ENCODE assay signal across 28 cellular contexts in the genomic region with DNA sequence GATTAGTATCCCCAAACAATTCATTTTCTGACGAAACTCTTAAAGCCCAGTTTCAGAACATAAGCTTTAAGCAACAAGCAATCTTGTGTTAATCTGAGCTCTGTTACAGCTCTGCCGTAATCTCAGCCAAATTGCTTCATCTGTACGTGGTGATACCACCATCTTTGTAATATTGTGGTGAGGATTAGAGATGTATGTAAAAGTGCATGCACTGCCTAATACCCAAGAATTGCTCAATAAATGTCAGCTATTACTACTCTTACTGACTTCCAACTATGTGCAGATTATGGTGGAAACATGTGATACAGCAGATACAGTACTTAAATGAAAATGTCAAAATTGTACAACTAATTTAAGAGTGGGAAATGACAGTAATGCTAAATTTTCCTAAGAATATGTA. TPM values are rescaled to one million over a fixed set of nuclear protein-coding genes. Genes with fewer than 3 reads are reported as not detected.
A peak's percentile ranks its signal among the peaks of the same experiment; 100 is the strongest.
DNase-seq lines count a peak whose midpoint lies in the region; ATAC-seq and TF ChIP-seq lines count a peak whose summit lies in the region.
"Had no signal": no experiment of that assay in that cellular context is flagged by ENCODE, and none has a peak within 500 bp of the region (broad histone marks: within the 10 kb centered on the region; RNA-seq: fewer than 3 reads in every experiment).

No MANE protein-coding gene starts in this region.

- peaks cover 5% of the 10 kb centered on the region for H3K36me3 Mint-ChIP-seq in CD4-positive, alpha-beta T cell (ENCODE audit: low read depth)
- H3K36me3 Mint-ChIP-seq in natural killer cell treated with Interleukin-12 subunit alpha and Interleukin-12 subunit beta and Interleukin-15 and Interleukin-18, amount 100 ng/mL, for 72 hours, result no peaks in the 10 kb centered on the region
- H3K36me3 Mint-ChIP-seq: WTC11 had no signal

- CTCF ChIA-PET in CD4-positive, alpha-beta T cell (lab: Charles Lee), result interaction anchor here (1.0 to 1.4 kb wide), 3 partner anchors 37 to 73 kb away, joined by 3 to 4 read pairs (median 4); a partner anchor contains a TSS

- no peaks in the 10 kb centered on the region for H3K9me3 Mint-ChIP-seq in CD4-positive, alpha-beta T cell
- H3K9me3 Mint-ChIP-seq in natural killer cell treated with Interleukin-12 subunit alpha and Interleukin-12 subunit beta and Interleukin-15 and Interleukin-18, amount 100 ng/mL, for 72 hours, result no peaks in the 10 kb centered on the region
- H3K9me3 Mint-ChIP-seq: activated naive CD4-positive, alpha-beta T cell treated with anti-CD3 and anti-CD28 coated beads for 36 hours; naive thymus-derived CD8-positive, alpha-beta T cell; T-helper 1 cell treated with Interleukin-12 subunit alpha and Interleukin-12 subunit beta and Interleukin-4 antibody, amounts not matched to agents 30 μg/mL and 1 μg/mL, for 36 hours; WTC11 had no signal

- intact Hi-C loops in CD4-positive, alpha-beta T cell (cut with DNase I, micrococcal nuclease), result no loop called here

- no peak overlapping the region for H3K27ac Mint-ChIP-seq in CD4-positive, alpha-beta T cell
- H3K27ac Mint-ChIP-seq in natural killer cell treated with Interleukin-12 subunit alpha and Interleukin-12 subunit beta and Interleukin-15 and Interleukin-18, amount 100 ng/mL, for 72 hours, result peak overlapping the region; percentile 5 to 11
- H3K27ac Mint-ChIP-seq: activated CD8-positive, alpha-beta T cell treated with anti-CD3 and anti-CD28 coated beads, Interleukin-2, amount 10 ng/mL, durations not matched to agents 7 days and 5 days; activated naive CD4-positive, alpha-beta T cell treated with anti-CD3 and anti-CD28 coated beads for 36 hours; T-helper 1 cell treated with Interleukin-12 subunit alpha and Interleukin-12 subunit beta and Interleukin-4 antibody, amounts not matched to agents 30 μg/mL and 1 μg/mL, for 36 hours; WTC11 had no signal

- H3K4me3 Mint-ChIP-seq in CD4-positive, alpha-beta T cell, result peak overlapping the region; percentile 57
- H3K4me3 Mint-ChIP-seq in natural killer cell treated with Interleukin-12 subunit alpha and Interleukin-12 subunit beta and Interleukin-15 and Interleukin-18, amount 100 ng/mL, for 72 hours, result peak overlapping the region; percentile 26
- H3K4me3 Mint-ChIP-seq: activated naive CD4-positive, alpha-beta T cell treated with anti-CD3 and anti-CD28 coated beads for 36 hours; T-helper 1 cell treated with Interleukin-12 subunit alpha and Interleukin-12 subunit beta and Interleukin-4 antibody, amounts not matched to agents 30 μg/mL and 1 μg/mL, for 36 hours had no signal

- DNase-seq in CD4-positive, alpha-beta T cell, result no peak
- peak; percentile 42 to 44 for DNase-seq in HL-60 (ENCODE audit: low read depth in 1 of 2, low spot score in 1 of 2)
- DNase-seq in amniotic epithelial cell (ENCODE audit: low read depth), result peak; percentile 90
- DNase-seq in natural killer cell treated with Interleukin-12 subunit alpha and Interleukin-12 subunit beta and Interleukin-15 and Interleukin-18, amount 100 ng/mL, for 72 hours (ENCODE audit: low spot score), result no peak
- no peak for DNase-seq in cortex of kidney (lab: John Stamatoyannopoulos, UW)
- DNase-seq in effector CD4-positive, alpha-beta T cell, result no peak
- DNase-seq: activated CD8-positive, alpha-beta T cell treated with anti-CD3 and anti-CD28 coated beads, Interleukin-2, amount 10 ng/mL, durations not matched to agents 7 days and 5 days; activated naive CD4-positive, alpha-beta T cell treated with anti-CD3 and anti-CD28 coated beads for 36 hours; activated T-cell treated with anti-CD3 and anti-CD28 coated beads, Interleukin-2, amount 50 U/mL, for 1 hour; anterior cingulate cortex; caudate nucleus; DND-41; mesendoderm; naive thymus-derived CD8-positive, alpha-beta T cell; NCI-H1436; NCI-H2171 treated with DMSO at 0.1 percent for 48 hours; NCI-H748 treated with DMSO at 0.1 percent for 48 hours; PC-9; posterior cingulate gyrus; SHP77 treated with DMSO at 0.1 percent for 48 hours; stimulated activated CD4-positive, alpha-beta T cell treated with anti-CD3 and anti-CD28 coated beads, Interleukin-1b, Interleukin-23, amount 100 ng/mL, for 48 hours; stimulated activated naive CD4-positive, alpha-beta T cell; thyroid gland had no signal

- H3K27me3 ChIP-seq in CD4-positive, alpha-beta T cell (ENCODE audit: control insufficient read depth, insufficient read depth, low read length), result no peaks in the 10 kb centered on the region
- H3K27me3 ChIP-seq in HL-60 (ENCODE audit: insufficient read depth, poor library complexity, severe bottlenecking), result no peaks in the 10 kb centered on the region
- H3K27me3 ChIP-seq: thyroid gland had no signal

- H3K9me3 ChIP-seq in CD4-positive, alpha-beta T cell (ENCODE audit: control insufficient read depth, low read length), result no peaks in the 10 kb centered on the region
- H3K9me3 ChIP-seq: thyroid gland had no signal

- H3K27me3 Mint-ChIP-seq in CD4-positive, alpha-beta T cell, result no peaks in the 10 kb centered on the region
- H3K27me3 Mint-ChIP-seq in natural killer cell treated with Interleukin-12 subunit alpha and Interleukin-12 subunit beta and Interleukin-15 and Interleukin-18, amount 100 ng/mL, for 72 hours, result no peaks in the 10 kb centered on the region
- H3K27me3 Mint-ChIP-seq: naive thymus-derived CD8-positive, alpha-beta T cell had no signal

- TF ChIP-seq CTCF in CD4-positive, alpha-beta T cell (IDR thresholded peaks at IDR 0.05), result no peak
- no peak for TF ChIP-seq CTCF in HL-60 (IDR thresholded peaks at IDR 0.05; ENCODE audit: insufficient read depth, low read length)

- no peak overlapping the region for H3K4me3 ChIP-seq in HL-60 (replicated peaks; ENCODE audit: insufficient read depth, low read length)
- H3K4me3 ChIP-seq: PC-9, thyroid gland had no signal

- POLR2A ChIA-PET in CD4-positive, alpha-beta T cell (lab: Charles Lee), result interaction anchor here (2.9 kb wide), 1 partner anchor 35 kb away, joined by 16 read pairs; no protein-coding TSS in a partner anchor

- H3K27ac ChIP-seq in CD4-positive, alpha-beta T cell (ENCODE audit: low read depth, low read length), result no peak overlapping the region
- no peak overlapping the region for H3K27ac ChIP-seq in HL-60 (replicated peaks)
- H3K27ac ChIP-seq: epithelial cell of prostate, PC-9, thyroid gland had no signal

- ATAC-seq in CD4-positive, alpha-beta T cell (ENCODE audit: poor library complexity), result no peak
- peak; percentile 66 to 67 for ATAC-seq in natural killer cell treated with Interleukin-12 subunit alpha and Interleukin-12 subunit beta and Interleukin-15 and Interleukin-18, amount 100 ng/mL, for 72 hours
- ATAC-seq in GM21576 (IDR thresholded peaks at IDR 0.05; ENCODE audit: unreplicated experiment), result no peak
- no peak for ATAC-seq in GM19467 (IDR thresholded peaks at IDR 0.05; ENCODE audit: unreplicated experiment)
- ATAC-seq: activated CD8-positive, alpha-beta T cell treated with anti-CD3 and anti-CD28 coated beads, Interleukin-2, amount 10 ng/mL, durations not matched to agents 7 days and 5 days; naive thymus-derived CD8-positive, alpha-beta T cell; WTC11 had no signal

- H3K4me1 Mint-ChIP-seq in CD4-positive, alpha-beta T cell (ENCODE audit: low read depth), result peaks cover 59% of the 10 kb centered on the region
- peaks cover 22 to 39% of the 10 kb centered on the region in 2 donors for H3K4me1 Mint-ChIP-seq in natural killer cell treated with Interleukin-12 subunit alpha and Interleukin-12 subunit beta and Interleukin-15 and Interleukin-18, amount 100 ng/mL, for 72 hours (ENCODE audit: low read depth in 2 of 2)

RNA-seq across cellular contexts. Expression of a gene that starts 1.8 kb away (rescaled TPM):
- under 1 TPM; 0.49 to 0.50 TPM for total RNA-seq in CD4-positive, alpha-beta T cell
- 1 to 10 TPM; 2.0 to 2.2 TPM for total RNA-seq in natural killer cell treated with Interleukin-12 subunit alpha and Interleukin-12 subunit beta and Interleukin-15 and Interleukin-18, amount 100 ng/mL, for 72 hours

RNA-seq across cellular contexts. Expression of a gene that starts 36.5 kb away (rescaled TPM):
- total RNA-seq in CD4-positive, alpha-beta T cell, result 10 to 100 TPM; 56.8 to 58.1 TPM
- 10 to 100 TPM; 15.2 to 21.4 TPM for total RNA-seq in natural killer cell treated with Interleukin-12 subunit alpha and Interleukin-12 subunit beta and Interleukin-15 and Interleukin-18, amount 100 ng/mL, for 72 hours

RNA-seq across cellular contexts. Expression of a gene that starts 37.4 kb away (rescaled TPM):
- total RNA-seq in CD4-positive, alpha-beta T cell, result 100 to 1,000 TPM; 146 to 147 TPM
- 10 to 100 TPM; 42.5 to 46.8 TPM for total RNA-seq in natural killer cell treated with Interleukin-12 subunit alpha and Interleukin-12 subunit beta and Interleukin-15 and Interleukin-18, amount 100 ng/mL, for 72 hours

Comparison
In these comparisons a context has a peak if more than half of its experiments do, and no peak if none do; other contexts are left out.
1. ATAC-seq: peak in natural killer cell treated with Interleukin-12 subunit alpha and Interleukin-12 subunit beta and Interleukin-15 and Interleukin-18, amount 100 ng/mL, for 72 hours (2 of 2); none in CD4-positive, alpha-beta T cell (single experiment), GM21576 (single experiment) and GM19467 (single experiment).
2. DNase-seq: peak in HL-60 (2 of 2) and amniotic epithelial cell (single experiment); none in CD4-positive, alpha-beta T cell (0 of 10), natural killer cell treated with Interleukin-12 subunit alpha and Interleukin-12 subunit beta and Interleukin-15 and Interleukin-18, amount 100 ng/mL, for 72 hours (single experiment), cortex of kidney (single experiment) and effector CD4-positive, alpha-beta T cell (single experiment).